8 cellular contexts compared by ENCODE assay signal in genomic region chr5:95959051-95959963, GRCh38. TPM values are rescaled to one million over a fixed set of nuclear protein-coding genes. Genes with fewer than 3 reads are reported as not detected.
DNase-seq lines count a peak whose midpoint lies in the region; ATAC-seq and TF ChIP-seq lines count a peak whose summit lies in the region.

No MANE protein-coding gene starts in this region.

- no peaks in the 10 kb centered on the region for H3K27me3 ChIP-seq in ACC112 (ENCODE audit: insufficient read depth, low read length)

- TF ChIP-seq CTCF in choroid plexus epithelial cell (conservative IDR thresholded peaks at IDR 0.05; ENCODE audit: low read depth, low read length): no peak
- TF ChIP-seq CTCF in mesothelial cell of epicardium (IDR thresholded peaks at IDR 0.05; ENCODE audit: unreplicated experiment): no peak

- peak overlapping the region; percentile 89 for H3K4me3 Mint-ChIP-seq in mesothelial cell of epicardium

- H2AFZ ChIP-seq in ACC112 (ENCODE audit: low read length, unreplicated experiment): no peak overlapping the region

- H3K27ac Mint-ChIP-seq in mesothelial cell of epicardium: no peak overlapping the region

- H3K4me1 Mint-ChIP-seq in mesothelial cell of epicardium: peaks cover 38% of the 10 kb centered on the region

- H3K27ac ChIP-seq in ACC112 (ENCODE audit: low read depth, low read length): peak overlapping the region; percentile 88

- H3K36me3 ChIP-seq in ACC112 (ENCODE audit: insufficient read depth, low read length): peaks cover 22% of the 10 kb centered on the region; the same call in 1 of the 2 replicates

- H3K79me2 ChIP-seq in ACC112 (ENCODE audit: control insufficient read depth, insufficient read depth, low read length, unreplicated experiment): peaks cover 72% of the 10 kb centered on the region

- ATAC-seq in HG03378 (IDR thresholded peaks at IDR 0.05; ENCODE audit: unreplicated experiment): no peak
- no peak for ATAC-seq in HG03159 (IDR thresholded peaks at IDR 0.05; ENCODE audit: unreplicated experiment)
- ATAC-seq in HG03280 (IDR thresholded peaks at IDR 0.05; ENCODE audit: unreplicated experiment): no peak

- DNase-seq in HT-29 (ENCODE audit: low spot score) (peak; percentile 21), choroid plexus epithelial cell (ENCODE audit: low read depth) (peak; percentile 41), mesothelial cell of epicardium (ENCODE audit: low spot score in 2 of 2, unreplicated experiment in 2 of 2) (no peak), NCI-H345 (lab: John Stamatoyannopoulos, UW) (no peak)

- H3K4me3 ChIP-seq in ACC112 (ENCODE audit: low read depth, low read length) (peak overlapping the region; percentile 91), choroid plexus epithelial cell (ENCODE audit: low read depth, low read length) (peak overlapping the region; percentile 80)

- H3K4me1 ChIP-seq in ACC112 (ENCODE audit: control insufficient read depth, insufficient read depth, low read length, unreplicated experiment): peaks cover 55% of the 10 kb centered on the region

- H3K9me3 Mint-ChIP-seq in mesothelial cell of epicardium: no peaks in the 10 kb centered on the region

- no peaks in the 10 kb centered on the region for H3K36me3 Mint-ChIP-seq in mesothelial cell of epicardium

- H3K27me3 Mint-ChIP-seq in mesothelial cell of epicardium (ENCODE audit: low read depth): peaks cover 15% of the 10 kb centered on the region

RNA-seq across cellular contexts. Expression of gene ELL2, which starts 2.3 kb away (rescaled TPM):
- 15.4 and 21.7 TPM in 2 replicates for total RNA-seq in HT-29 (2014; rRNA removed; shearing (Covaris generic))
- total RNA-seq in mesothelial cell of epicardium: 11.7 to 13.5 TPM (median 11.8 TPM) in 3 replicates

Comparison
In these comparisons a context has a peak if more than half of its experiments do, and no peak if none do; other contexts are left out.
1. DNase-seq: peak in HT-29 (single experiment) and choroid plexus epithelial cell (single experiment); none in mesothelial cell of epicardium (0 of 2) and NCI-H345 (single experiment).